Comparison of ENCODE assay signal across 8 cellular contexts in genomic region chr16:2926660-2927646, GRCh38. TPM values are rescaled to one million over a fixed set of nuclear protein-coding genes. Genes with fewer than 3 reads are reported as not detected.
DNase-seq lines count a peak whose midpoint lies in the region; ATAC-seq and TF ChIP-seq lines count a peak whose summit lies in the region.

No MANE protein-coding gene starts in this region.

- H3K36me3 ChIP-seq in adipocyte (ENCODE audit: control insufficient read depth, insufficient read depth, low read length, severe bottlenecking) = peaks cover 26% of the 10 kb centered on the region
- H3K36me3 ChIP-seq in rectal smooth muscle tissue (ENCODE audit: control insufficient read depth, insufficient read depth, low read length) = peaks cover 6% of the 10 kb centered on the region
- H3K36me3 ChIP-seq in uterus = no peaks in the 10 kb centered on the region

- H3K27me3 ChIP-seq in adipocyte (replicated peaks; ENCODE audit: control insufficient read depth, insufficient read depth, low read length) (no peaks in the 10 kb centered on the region), rectal smooth muscle tissue (ENCODE audit: control insufficient read depth, insufficient read depth, low read length) (no peaks in the 10 kb centered on the region), uterus (no peaks in the 10 kb centered on the region)

- H3K4me3 ChIP-seq in adipocyte (ENCODE audit: low read length) (peak overlapping the region; percentile 55), rectal smooth muscle tissue (ENCODE audit: low read length) (peak overlapping the region; percentile 59), uterus (no peak overlapping the region)

- H3K27ac ChIP-seq in rectal smooth muscle tissue (ENCODE audit: low read depth, low read length) (no peak overlapping the region), uterus (no peak overlapping the region)

- peak; percentile 94 to 96 (median 95) for TF ChIP-seq CTCF in uterus (IDR thresholded peaks at IDR 0.05)

- no peaks in the 10 kb centered on the region for H3K9me3 ChIP-seq in adipocyte (ENCODE audit: control insufficient read depth, low read length)
- H3K9me3 ChIP-seq in uterus = no peaks in the 10 kb centered on the region

- ATAC-seq in GM21717 (IDR thresholded peaks at IDR 0.05; ENCODE audit: unreplicated experiment) = peak; percentile 70
- peak; percentile 89 to 93 for ATAC-seq in left cardiac atrium

- H3K4me1 ChIP-seq in adipocyte (ENCODE audit: control insufficient read depth, insufficient read depth, low read length) = peaks cover 7% of the 10 kb centered on the region
- peaks cover 2% of the 10 kb centered on the region for H3K4me1 ChIP-seq in rectal smooth muscle tissue (ENCODE audit: control insufficient read depth, insufficient read depth, low read length)
- H3K4me1 ChIP-seq in uterus = no peaks in the 10 kb centered on the region

- peak; percentile 66 to 81 for DNase-seq in AML-193 (lab: John Stamatoyannopoulos, UW)
- DNase-seq in NCI-H187 (lab: John Stamatoyannopoulos, UW) = peak; percentile 93
- DNase-seq in T-helper 1 cell = peak; percentile 69 to 88 (median 83)
- peak; percentile 98 for DNase-seq in adipocyte (ENCODE audit: low read depth)
- DNase-seq in left cardiac atrium = peak; percentile 90
- DNase-seq in uterus = peak; percentile 78 to 85

- TF ChIP-seq POLR2A in uterus (IDR thresholded peaks at IDR 0.05) = no peak

- H3K9ac ChIP-seq in adipocyte (ENCODE audit: low read length) (peak overlapping the region; percentile 4), rectal smooth muscle tissue (ENCODE audit: low read length) (no peak overlapping the region)

- intact Hi-C loops in left cardiac atrium (cut with DNase I) (loop anchor here in 1 of 2 donors (10.0 kb wide), 1 partner anchor 52 kb away; no protein-coding TSS in a partner anchor), uterus (cut with DNase I; ENCODE audit: low total_unique reads) (loop anchor here (10.0 kb wide), 1 partner anchor 52 kb away; no protein-coding TSS in a partner anchor)

RNA-seq across cellular contexts. Expression of gene FLYWCH1, which starts 15.2 kb away (rescaled TPM):
- total RNA-seq in left cardiac atrium = 10 to 100 TPM; 31.4 to 35.1 TPM
- total RNA-seq in uterus = 10 to 100 TPM; 11.5 to 62.3 (median 27.2) TPM

RNA-seq across cellular contexts. Expression of gene KREMEN2, which starts 37.1 kb away (rescaled TPM):
- total RNA-seq in left cardiac atrium (not detected), uterus (under 1 TPM in 1 of 4 donors, not detected in 3; 0.41 TPM)

RNA-seq across cellular contexts. Expression of gene PAQR4, which starts 42.2 kb away (rescaled TPM):
- 10 to 100 TPM in 1 of 2 donors, 1 to 10 TPM in 1; 5.8 to 10.1 TPM for total RNA-seq in left cardiac atrium
- total RNA-seq in uterus = 1 to 10 TPM in 3 of 4 donors, under 1 TPM in 1; 0.26 to 4.8 (median 2.5) TPM

RNA-seq across cellular contexts. Expression of gene FLYWCH2, which starts 43.9 kb away (rescaled TPM):
- total RNA-seq in left cardiac atrium (10 to 100 TPM; 27.1 to 29.1 TPM), uterus (100 to 1,000 TPM in 1 of 4 donors, 10 to 100 TPM in 3; 27.9 to 223 (median 40.9) TPM)

RNA-seq across cellular contexts. Expression of gene PKMYT1, which starts 53.3 kb away (rescaled TPM):
- 1 to 10 TPM in 1 of 2 donors, under 1 TPM in 1; 0.97 to 2.9 TPM for total RNA-seq in left cardiac atrium
- total RNA-seq in uterus = 1 to 10 TPM in 1 of 4 donors, not detected in 3; 6.1 TPM

Comparison
In these comparisons a context has a peak if more than half of its experiments do, and no peak if none do; other contexts are left out.
1. H3K4me3 ChIP-seq: peak in adipocyte (single experiment) and rectal smooth muscle tissue (single experiment); none in uterus (0 of 2).
2. Peak in every context shown above with its lines, with median percentiles within 50 percentile points of each other: DNase-seq.